In genomic region chr1:76580206-76580605, GRCh38 we compare ENCODE assay signal across 10 cellular contexts.
"Had no signal": no experiment of that assay in that cellular context is flagged by ENCODE, and none has a peak within 500 bp of the region (broad histone marks: within the 10 kb centered on the region; RNA-seq: fewer than 3 reads in every experiment).

No MANE protein-coding gene starts in this region.

- H3K27ac Mint-ChIP-seq: HFFc6 had no signal

- H3K4me3 ChIP-seq: K562 had no signal

- H3K27ac ChIP-seq: HL-60 had no signal

- ATAC-seq: HepG2, K562 had no signal

- H3K9me3 Mint-ChIP-seq: H9 had no signal

- DNase-seq: GOT3, H9, HCEC 1CT, HFFc6, IMR-90, KG1 had no signal

- H3K4me3 Mint-ChIP-seq: H9, HFFc6 had no signal

- FAIRE-seq: H54, HepG2, K562 had no signal
